Comparison of ENCODE assay signal across 21 cellular contexts in genomic region chr1:52423055-52423454, GRCh38. TPM values are rescaled to one million over a fixed set of nuclear protein-coding genes. Genes with fewer than 3 reads are reported as not detected.
DNase-seq lines count a peak whose midpoint lies in the region; ATAC-seq and TF ChIP-seq lines count a peak whose summit lies in the region.
"Had no signal": no experiment of that assay in that cellular context is flagged by ENCODE, and none has a peak within 500 bp of the region (broad histone marks: within the 10 kb centered on the region; RNA-seq: fewer than 3 reads in every experiment).

No MANE protein-coding gene starts in this region.

- H3F3A ChIP-seq in smooth muscle cell (ENCODE audit: low read depth) = peaks cover 25% of the 10 kb centered on the region

- H3K9me3 ChIP-seq in KOPT-K1 (ENCODE audit: insufficient read depth, low read length, poor library complexity, severe bottlenecking) (no peaks in the 10 kb centered on the region), smooth muscle cell (replicated peaks; ENCODE audit: low read depth) (no peaks in the 10 kb centered on the region)
- H3K9me3 ChIP-seq: BLaER1, left ventricle myocardium inferior, stomach, thyroid gland had no signal

- H3K36me3 ChIP-seq in KOPT-K1 (ENCODE audit: insufficient read depth, low read length) (peaks cover 57% of the 10 kb centered on the region), smooth muscle cell (ENCODE audit: low read depth) (peaks cover 6% of the 10 kb centered on the region)

- H3K27ac ChIP-seq in KOPT-K1 (ENCODE audit: low read depth, low read length, poor library complexity, severe bottlenecking) (peak overlapping the region; percentile 81), smooth muscle cell (ENCODE audit: low read depth) (peak overlapping the region; percentile 48)
- H3K27ac ChIP-seq: BLaER1, brain microvascular endothelial cell, epithelial cell of prostate, thyroid gland had no signal

- no peak overlapping the region for H3K4me3 ChIP-seq in smooth muscle cell
- H3K4me3 ChIP-seq: BLaER1, left ventricle myocardium inferior, stomach, thyroid gland had no signal

- H3K4me3 Mint-ChIP-seq in activated naive CD4-positive, alpha-beta T cell treated with anti-CD3 and anti-CD28 coated beads, Interleukin-2, amount 10 ng/mL, durations not matched to agents 7 days and 5 days = no peak overlapping the region
- no peak overlapping the region for H3K4me3 Mint-ChIP-seq in activated naive CD8-positive, alpha-beta T cell treated with anti-CD3 and anti-CD28 coated beads for 36 hours
- H3K4me3 Mint-ChIP-seq in osteocyte (ENCODE audit: unreplicated experiment) = no peak overlapping the region

- no peak overlapping the region for H2AFZ ChIP-seq in smooth muscle cell (ENCODE audit: low read depth)

- H3K9ac ChIP-seq in smooth muscle cell (ENCODE audit: low read depth) = no peak overlapping the region
- H3K9ac ChIP-seq: BLaER1 had no signal

- 95% methylated on average over 2 of the region's 2 CpGs for WGBS in smooth muscle cell (ENCODE audit: low lambda C conversion rate)

- peaks cover 3% of the 10 kb centered on the region for H3K9me3 Mint-ChIP-seq in activated naive CD4-positive, alpha-beta T cell treated with anti-CD3 and anti-CD28 coated beads, Interleukin-2, amount 10 ng/mL, durations not matched to agents 7 days and 5 days
- no peaks in the 10 kb centered on the region for H3K9me3 Mint-ChIP-seq in activated naive CD4-positive, alpha-beta T cell treated with anti-CD3 and anti-CD28 coated beads, Interleukin-2, amount 50 U/mL, for 72 hours
- no peaks in the 10 kb centered on the region for H3K9me3 Mint-ChIP-seq in activated naive CD8-positive, alpha-beta T cell treated with anti-CD3 and anti-CD28 coated beads for 36 hours
- no peaks in the 10 kb centered on the region for H3K9me3 Mint-ChIP-seq in osteocyte (ENCODE audit: unreplicated experiment)

- H3K36me3 Mint-ChIP-seq in activated naive CD4-positive, alpha-beta T cell treated with anti-CD3 and anti-CD28 coated beads, Interleukin-2, amount 10 ng/mL, durations not matched to agents 7 days and 5 days = peaks cover 61% of the 10 kb centered on the region
- H3K36me3 Mint-ChIP-seq in activated naive CD4-positive, alpha-beta T cell treated with anti-CD3 and anti-CD28 coated beads, Interleukin-2, amount 50 U/mL, for 72 hours = peaks cover 9 to 29% of the 10 kb centered on the region in 2 donors
- H3K36me3 Mint-ChIP-seq in activated naive CD8-positive, alpha-beta T cell treated with anti-CD3 and anti-CD28 coated beads for 36 hours = peaks cover 53% of the 10 kb centered on the region
- H3K36me3 Mint-ChIP-seq in osteocyte (ENCODE audit: unreplicated experiment) = peaks cover 33% of the 10 kb centered on the region

- no peaks in the 10 kb centered on the region for H3K27me3 ChIP-seq in smooth muscle cell (ENCODE audit: low read depth)
- H3K27me3 ChIP-seq: BLaER1, brain microvascular endothelial cell, stomach, thyroid gland had no signal

- no peak for DNase-seq in activated naive CD4-positive, alpha-beta T cell treated with anti-CD3 and anti-CD28 coated beads, Interleukin-2, amount 10 ng/mL, durations not matched to agents 7 days and 5 days
- DNase-seq in activated naive CD4-positive, alpha-beta T cell treated with anti-CD3 and anti-CD28 coated beads, Interleukin-2, amount 50 U/mL, for 72 hours (ENCODE audit: low spot score in 2 of 2) = no peak
- DNase-seq in activated naive CD8-positive, alpha-beta T cell treated with anti-CD3 and anti-CD28 coated beads for 36 hours = no peak
- DNase-seq in smooth muscle cell (lab: John Stamatoyannopoulos, UW; ENCODE audit: unreplicated experiment) (no peak), osteocyte (ENCODE audit: extremely low spot score, unreplicated experiment) (no peak), NCI-H524 (lab: John Stamatoyannopoulos, UW) (no peak)
- DNase-seq: brain microvascular endothelial cell, HCEC 1CT, left ventricle myocardium inferior, MM.1S, NCI-H1417, NCI-H2081, NCI-H226, NCI-H82, nucleus accumbens, stomach, SW 1271 had no signal

- H3K27me3 Mint-ChIP-seq in activated naive CD4-positive, alpha-beta T cell treated with anti-CD3 and anti-CD28 coated beads, Interleukin-2, amount 10 ng/mL, durations not matched to agents 7 days and 5 days = no peaks in the 10 kb centered on the region
- H3K27me3 Mint-ChIP-seq in activated naive CD8-positive, alpha-beta T cell treated with anti-CD3 and anti-CD28 coated beads for 36 hours = no peaks in the 10 kb centered on the region
- H3K27me3 Mint-ChIP-seq in osteocyte (ENCODE audit: unreplicated experiment) = no peaks in the 10 kb centered on the region

- no peak overlapping the region for H3K4me2 ChIP-seq in smooth muscle cell

- peaks cover 65% of the 10 kb centered on the region for H3K4me1 Mint-ChIP-seq in activated naive CD4-positive, alpha-beta T cell treated with anti-CD3 and anti-CD28 coated beads, Interleukin-2, amount 10 ng/mL, durations not matched to agents 7 days and 5 days
- H3K4me1 Mint-ChIP-seq in activated naive CD8-positive, alpha-beta T cell treated with anti-CD3 and anti-CD28 coated beads for 36 hours = peaks cover 42% of the 10 kb centered on the region
- peaks cover 20% of the 10 kb centered on the region for H3K4me1 Mint-ChIP-seq in osteocyte (ENCODE audit: unreplicated experiment)

- CTCF ChIA-PET in activated naive CD4-positive, alpha-beta T cell treated with anti-CD3 and anti-CD28 coated beads, Interleukin-2, amount 10 ng/mL, durations not matched to agents 7 days and 5 days (lab: Charles Lee) = interaction anchor here (2.4 kb wide), 1 partner anchor 18 kb away, joined by 13 read pairs; the partner anchor contains the start of genes ORC1 and PRPF38A

- TF ChIP-seq CTCF in smooth muscle cell (IDR thresholded peaks at IDR 0.05; ENCODE audit: borderline replicate concordance, insufficient read depth, poor library complexity, severe bottlenecking) (no peak), osteocyte (IDR thresholded peaks at IDR 0.05) (no peak)

- peaks cover 28% of the 10 kb centered on the region for H3K4me1 ChIP-seq in smooth muscle cell (ENCODE audit: low read depth)
- H3K4me1 ChIP-seq: thyroid gland had no signal

- no peak for ATAC-seq in activated naive CD4-positive, alpha-beta T cell treated with anti-CD3 and anti-CD28 coated beads, Interleukin-2, amount 50 U/mL, for 72 hours

- peaks cover 4% of the 10 kb centered on the region for H3K79me2 ChIP-seq in smooth muscle cell (ENCODE audit: low read depth)

- peak overlapping the region; percentile 82 for H3K27ac Mint-ChIP-seq in activated naive CD4-positive, alpha-beta T cell treated with anti-CD3 and anti-CD28 coated beads, Interleukin-2, amount 10 ng/mL, durations not matched to agents 7 days and 5 days
- no peak overlapping the region for H3K27ac Mint-ChIP-seq in activated naive CD4-positive, alpha-beta T cell treated with anti-CD3 and anti-CD28 coated beads, Interleukin-2, amount 50 U/mL, for 72 hours
- H3K27ac Mint-ChIP-seq in activated naive CD8-positive, alpha-beta T cell treated with anti-CD3 and anti-CD28 coated beads for 36 hours = peak overlapping the region; percentile 34
- no peak overlapping the region for H3K27ac Mint-ChIP-seq in osteocyte (ENCODE audit: unreplicated experiment)

- peaks cover 12% of the 10 kb centered on the region for H4K20me1 ChIP-seq in smooth muscle cell (ENCODE audit: low read depth)

RNA-seq across cellular contexts. Expression of gene PRPF38A, which starts 18.7 kb away (rescaled TPM):
- 100 to 1,000 TPM in 1 of 2 donors, 10 to 100 TPM in 1; 97.5 to 104 TPM for total RNA-seq in activated naive CD4-positive, alpha-beta T cell treated with anti-CD3 and anti-CD28 coated beads, Interleukin-2, amount 50 U/mL, for 72 hours
- total RNA-seq in activated naive CD8-positive, alpha-beta T cell treated with anti-CD3 and anti-CD28 coated beads for 36 hours = 100 to 1,000 TPM; 114 to 119 TPM
- total RNA-seq in smooth muscle cell (23.2 and 24.8 TPM in 2 replicates), osteocyte (35.0 and 35.9 TPM in 2 replicates)
- 28.0 and 31.6 TPM in 2 replicates for polyA plus RNA-seq in smooth muscle cell

RNA-seq across cellular contexts. Expression of gene ORC1, which starts 18.8 kb away (rescaled TPM):
- 10 to 100 TPM; 42.4 to 56.5 TPM for total RNA-seq in activated naive CD4-positive, alpha-beta T cell treated with anti-CD3 and anti-CD28 coated beads, Interleukin-2, amount 50 U/mL, for 72 hours
- total RNA-seq in activated naive CD8-positive, alpha-beta T cell treated with anti-CD3 and anti-CD28 coated beads for 36 hours = 10 to 100 TPM; 54.3 to 54.4 TPM
- total RNA-seq in smooth muscle cell (1.9 and 3.5 TPM in 2 replicates), osteocyte (1.9 and 3.0 TPM in 2 replicates)
- 1.9 and 2.5 TPM in 2 replicates for polyA plus RNA-seq in smooth muscle cell

RNA-seq across cellular contexts. Expression of gene CC2D1B, which starts 57.0 kb away (rescaled TPM):
- 10 to 100 TPM; 25.9 to 30.2 TPM for total RNA-seq in activated naive CD4-positive, alpha-beta T cell treated with anti-CD3 and anti-CD28 coated beads, Interleukin-2, amount 50 U/mL, for 72 hours
- 10 to 100 TPM; 26.1 to 26.5 TPM for total RNA-seq in activated naive CD8-positive, alpha-beta T cell treated with anti-CD3 and anti-CD28 coated beads for 36 hours
- 9.7 and 12.5 TPM in 2 replicates for total RNA-seq in smooth muscle cell
- 7.9 and 9.1 TPM in 2 replicates for polyA plus RNA-seq in smooth muscle cell
- 40.4 and 44.0 TPM in 2 replicates for total RNA-seq in osteocyte

Comparison
In these comparisons a context has a peak if more than half of its experiments do, and no peak if none do; other contexts are left out.
1. H3K27ac Mint-ChIP-seq: peak in activated naive CD4-positive, alpha-beta T cell treated with anti-CD3 and anti-CD28 coated beads, Interleukin-2, amount 10 ng/mL, durations not matched to agents 7 days and 5 days (single experiment) and activated naive CD8-positive, alpha-beta T cell treated with anti-CD3 and anti-CD28 coated beads for 36 hours (single experiment); none in activated naive CD4-positive, alpha-beta T cell treated with anti-CD3 and anti-CD28 coated beads, Interleukin-2, amount 50 U/mL, for 72 hours (0 of 2) and osteocyte (single experiment).